ENCODE assay signal across 21 cellular contexts in genomic region chr1:181490276-181490675, GRCh38. TPM values are rescaled to one million over a fixed set of nuclear protein-coding genes. Genes with fewer than 3 reads are reported as not detected.
A peak's percentile ranks its signal among the peaks of the same experiment; 100 is the strongest.
DNase-seq lines count a peak whose midpoint lies in the region; ATAC-seq and TF ChIP-seq lines count a peak whose summit lies in the region.
"Had no signal": no experiment of that assay in that cellular context is flagged by ENCODE, and none has a peak within 500 bp of the region (broad histone marks: within the 10 kb centered on the region; RNA-seq: fewer than 3 reads in every experiment).

No MANE protein-coding gene starts in this region.

- CTCF ChIA-PET in MCF 10A (lab: Yijun Ruan, JAX) (interaction anchor here (0.5 to 9.0 kb wide), 7 partner anchors 11 to 686 kb away, joined by 3 to 91 read pairs (median 5); partner anchors contain the start of gene CACNA1E), mammary epithelial cell (lab: Charles Lee; ENCODE audit: low non-redundant PET) (no interaction called here)

- intact Hi-C loops in MCF 10A (cut with micrococcal nuclease): no loop called here
- intact Hi-C loops in mammary epithelial cell (cut with micrococcal nuclease): no loop called here

- H3K4me3 Mint-ChIP-seq in MCF 10A (ENCODE audit: unreplicated experiment): no peak overlapping the region
- no peak overlapping the region for H3K4me3 Mint-ChIP-seq in nephron
- H3K4me3 Mint-ChIP-seq: CD4-positive, alpha-beta memory T cell; CD4-positive, CD25-positive, alpha-beta regulatory T cell; CD8-positive, alpha-beta memory T cell had no signal

- no peaks in the 10 kb centered on the region for H3K79me2 ChIP-seq in mammary epithelial cell (ENCODE audit: insufficient read depth, low read length)

- H3K4me1 Mint-ChIP-seq in MCF 10A (ENCODE audit: insufficient read depth, unreplicated experiment) (peaks cover 24% of the 10 kb centered on the region), nephron (peaks cover 51% of the 10 kb centered on the region)

- no peak overlapping the region for H2AFZ ChIP-seq in mammary epithelial cell (ENCODE audit: low read depth, low read length)

- dilution Hi-C loops in mammary epithelial cell (cut with HindIII; ENCODE audit: low sequenced_read_pairs): no loop called here

- TF ChIP-seq CTCF in MCF 10A (IDR thresholded peaks at IDR 0.05; ENCODE audit: unreplicated experiment) (no peak), mammary epithelial cell (conservative IDR thresholded peaks at IDR 0.05 in 1 of 2, IDR thresholded peaks at IDR 0.05 in 1 of 2; ENCODE audit: extremely low read depth in 1 of 2, insufficient read depth in 1 of 2, low read depth in 1 of 2, low read length in 2 of 2) (no peak), nephron (IDR thresholded peaks at IDR 0.05; ENCODE audit: unreplicated experiment in 3 of 3) (no peak)

- peaks cover 51% of the 10 kb centered on the region for H3K27me3 Mint-ChIP-seq in MCF 10A (ENCODE audit: insufficient read depth, unreplicated experiment)
- peaks cover 53% of the 10 kb centered on the region for H3K27me3 Mint-ChIP-seq in nephron (ENCODE audit: low read depth)

- H4K20me1 ChIP-seq in mammary epithelial cell (ENCODE audit: insufficient read depth, low read length): no peaks in the 10 kb centered on the region
- H4K20me1 ChIP-seq: BLaER1 had no signal

- POLR2A ChIA-PET in MCF 10A (lab: Yijun Ruan, JAX): interaction anchor here (0.7 to 1.0 kb wide), 2 partner anchors 9 to 51 kb away, joined by 3 read pairs; no protein-coding TSS in a partner anchor

- H3K36me3 Mint-ChIP-seq in MCF 10A (ENCODE audit: insufficient read depth, unreplicated experiment) (no peaks in the 10 kb centered on the region), nephron (ENCODE audit: low read depth) (no peaks in the 10 kb centered on the region)
- H3K36me3 Mint-ChIP-seq: CD4-positive, alpha-beta memory T cell; CD4-positive, CD25-positive, alpha-beta regulatory T cell; CD8-positive, alpha-beta memory T cell had no signal

- no peaks in the 10 kb centered on the region for H3K36me3 ChIP-seq in mammary epithelial cell (ENCODE audit: insufficient read depth, low read length)
- H3K36me3 ChIP-seq: BE2C, BLaER1 had no signal

- WGBS in mammary epithelial cell (ENCODE audit: low coverage, missing lambda C conversion rate): 35% methylated on average over 2 of the region's 2 CpGs

- no peak overlapping the region for H3K4me2 ChIP-seq in mammary epithelial cell (ENCODE audit: insufficient read depth, low read depth, low read length)

- H3K27ac Mint-ChIP-seq in MCF 10A (ENCODE audit: low read depth, unreplicated experiment): no peak overlapping the region
- peak overlapping the region in 2 of 3 experiments; percentile 49 to 74 for H3K27ac Mint-ChIP-seq in nephron
- H3K27ac Mint-ChIP-seq: CD4-positive, CD25-positive, alpha-beta regulatory T cell; CD8-positive, alpha-beta memory T cell had no signal

- H3K9me3 Mint-ChIP-seq in MCF 10A (ENCODE audit: unreplicated experiment) (no peaks in the 10 kb centered on the region), nephron (no peaks in the 10 kb centered on the region)

- no peaks in the 10 kb centered on the region for H3K9me3 ChIP-seq in mammary epithelial cell (replicated peaks; ENCODE audit: insufficient read depth, low read length)
- H3K9me3 ChIP-seq: BE2C had no signal

- peaks cover 11% of the 10 kb centered on the region for H3K27me3 ChIP-seq in mammary epithelial cell (ENCODE audit: insufficient read depth, low read length)

- no peak for ATAC-seq in GM21367 (IDR thresholded peaks at IDR 0.05; ENCODE audit: unreplicated experiment)
- ATAC-seq: GM12878 had no signal

- peaks cover 4% of the 10 kb centered on the region for H3K4me1 ChIP-seq in mammary epithelial cell (ENCODE audit: insufficient read depth, low read length)
- H3K4me1 ChIP-seq: BE2C had no signal

- no peak overlapping the region for H3K4me3 ChIP-seq in mammary epithelial cell (replicated peaks in 1 of 3; ENCODE audit: insufficient read depth in 1 of 3, low read depth in 2 of 3, low read length in 3 of 3)
- H3K4me3 ChIP-seq: BLaER1, GM12878 had no signal

- H3K9ac ChIP-seq in mammary epithelial cell (ENCODE audit: insufficient read depth, low read length): no peak overlapping the region
- H3K9ac ChIP-seq: BLaER1 had no signal

- in situ Hi-C loops in mammary epithelial cell (cut with MboI; ENCODE audit: low sequenced_read_pairs in 2 of 2) (loop anchor here (25.0 kb wide), 1 partner anchor 572 kb away; the partner anchor contains the start of gene ZNF648 (in 2 of the 2)), G401 (cut with HindIII; ENCODE audit: low sequenced_read_pairs) (no loop called here)

- BruUV-seq in MCF 10A (replicated peaks; lab: Mats Ljungman, UMichigan) (no TSS peak), mammary epithelial cell (replicated peaks; lab: Mats Ljungman, UMichigan) (no TSS peak)

- peak; percentile 57 for DNase-seq in MCF 10A (ENCODE audit: unreplicated experiment)
- DNase-seq in mammary epithelial cell: no peak
- peak; percentile 18 for DNase-seq in G401 (ENCODE audit: low spot score)
- no peak for DNase-seq in mesenteric fat pad (ENCODE audit: low spot score)
- DNase-seq: 8988T; ACHN; BE2C; C1 segment of cervical spinal cord; CD4-positive, alpha-beta memory T cell; CD4-positive, CD25-positive, alpha-beta regulatory T cell; CD8-positive, alpha-beta memory T cell; COR-L47; DMS79 treated with DMSO at 0.1 percent for 48 hours; GDM1 had no signal

- no peak overlapping the region for H3K27ac ChIP-seq in mammary epithelial cell (ENCODE audit: insufficient read depth, low read depth, low read length)
- H3K27ac ChIP-seq: BLaER1 had no signal

RNA-seq across cellular contexts. Expression of gene CACNA1E, which starts 7.0 kb away (rescaled TPM):
- total RNA-seq in MCF 10A (2022) (0.05 and 0.07 TPM in 2 replicates), mammary epithelial cell (not detected), mesenteric fat pad (0.45 TPM)
- not detected for polyA plus RNA-seq in mammary epithelial cell
- polyA minus RNA-seq in mammary epithelial cell: not detected
- not detected in 2 replicates for total RNA-seq in G401 (2014; rRNA removed; shearing (Covaris generic))
- total RNA-seq: A673; CD4-positive, alpha-beta memory T cell; CD4-positive, CD25-positive, alpha-beta regulatory T cell; CD8-positive, alpha-beta memory T cell had no signal
- polyA plus RNA-seq: AG04450; CD14-positive monocyte; CD4-positive, alpha-beta memory T cell; CD4-positive, CD25-positive, alpha-beta regulatory T cell; CD8-positive, alpha-beta memory T cell had no signal

Comparison
In these comparisons a context has a peak if more than half of its experiments do, and no peak if none do; other contexts are left out.
1. DNase-seq: peak in MCF 10A (single experiment) and G401 (single experiment); none in mammary epithelial cell (single experiment) and mesenteric fat pad (single experiment).